Comparison of ENCODE assay signal across 2 cellular contexts in genomic region chr5:93503598-93504067, GRCh38.
A peak's percentile ranks its signal among the peaks of the same experiment; 100 is the strongest.
TF ChIP-seq lines count a peak whose summit lies in the region.

No MANE protein-coding gene starts in this region.

TF ChIP-seq in SK-N-SH, 30 proteins besides CTCF, POLR2A, EP300 and RAD21 (continued from another document):
- TF ChIP-seq TCF12 (IDR thresholded peaks at IDR 0.05) = peak; percentile 85

TF ChIP-seq in GM23338, 12 proteins besides CTCF, POLR2A, EP300 and RAD21 (continued from another document):
- TF ChIP-seq POLR2AphosphoS5 (IDR thresholded peaks at IDR 0.05; ENCODE audit: low read depth) = no peak
- no peak for TF ChIP-seq ZNF331 (CRISPR knock-in tag; IDR thresholded peaks at IDR 0.05; ENCODE audit: low read depth)
- TF ChIP-seq ETS1 (IDR thresholded peaks at IDR 0.05) = no peak
- no peak for TF ChIP-seq ZNF114 (CRISPR knock-in tag; IDR thresholded peaks at IDR 0.05)
- no peak for TF ChIP-seq ZNF462 (CRISPR knock-in tag; IDR thresholded peaks at IDR 0.05)
